Comparison of ENCODE assay signal across 10 cellular contexts in the genomic region with DNA sequence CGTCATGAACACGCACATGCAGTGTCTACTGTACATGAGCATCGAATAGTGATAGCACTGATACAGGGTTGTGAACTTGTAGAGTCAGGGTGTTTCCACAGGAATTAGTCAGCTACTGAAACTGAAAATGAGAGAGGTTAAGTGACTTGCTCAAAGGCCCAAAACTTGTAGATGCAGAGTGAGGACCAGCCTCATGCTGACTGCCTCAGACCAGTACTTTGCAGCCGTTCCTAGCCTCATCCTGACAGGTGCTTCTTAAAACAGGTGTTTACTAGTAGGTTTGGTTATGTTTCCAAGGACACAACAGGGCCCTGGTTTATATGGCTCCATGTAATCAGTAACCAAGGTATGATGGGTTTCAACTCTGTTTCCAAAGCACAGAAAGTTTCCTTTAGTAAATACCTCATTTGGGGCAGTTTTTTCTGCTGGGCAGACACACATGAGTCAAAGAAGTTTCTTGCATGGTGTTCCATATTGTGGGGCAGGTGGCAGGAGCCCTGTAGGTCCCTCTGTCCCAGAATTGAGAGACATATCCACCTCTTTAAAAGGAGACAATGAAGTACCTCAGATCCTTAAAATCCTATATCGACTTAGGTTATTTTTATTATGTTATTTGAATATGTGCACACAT. TPM values are rescaled to one million over a fixed set of nuclear protein-coding genes. Genes with fewer than 3 reads are reported as not detected.
A peak's percentile ranks its signal among the peaks of the same experiment; 100 is the strongest.
DNase-seq lines count a peak whose midpoint lies in the region; ATAC-seq and TF ChIP-seq lines count a peak whose summit lies in the region.
"Had no signal": no experiment of that assay in that cellular context is flagged by ENCODE, and none has a peak within 500 bp of the region (broad histone marks: within the 10 kb centered on the region; RNA-seq: fewer than 3 reads in every experiment).

No MANE protein-coding gene starts in this region.

- peak; percentile 42 for DNase-seq in GM10266 (ENCODE audit: extremely low spot score)
- DNase-seq in suprapubic skin (ENCODE audit: low spot score in 2 of 2) = no peak
- DNase-seq in posterior vena cava (ENCODE audit: low spot score) = no peak
- DNase-seq in immature natural killer cell = no peak
- DNase-seq in NCI-H446 treated with DMSO at 0.1 percent for 48 hours (lab: John Stamatoyannopoulos, UW) = no peak

- TF ChIP-seq EP300 in suprapubic skin (IDR thresholded peaks at IDR 0.05) = no peak

- H3K27me3 Mint-ChIP-seq in immature natural killer cell (ENCODE audit: low read depth in 3 of 3) = peaks cover 0 to 11% (median 3%) of the 10 kb centered on the region in 3 donors

- 75% methylated on average over 5 of the region's 5 CpGs for WGBS in suprapubic skin

- no peaks in the 10 kb centered on the region for H3K36me3 Mint-ChIP-seq in immature natural killer cell

- no peak for TF ChIP-seq POLR2A in suprapubic skin (IDR thresholded peaks at IDR 0.05)

- H3K4me1 ChIP-seq in suprapubic skin = peaks cover 3% of the 10 kb centered on the region

- H3K36me3 ChIP-seq in suprapubic skin = no peaks in the 10 kb centered on the region
- H3K36me3 ChIP-seq: neutrophil had no signal

- no peak overlapping the region for H3K4me3 Mint-ChIP-seq in immature natural killer cell
- H3K4me3 Mint-ChIP-seq: CD4-positive, CD25-positive, alpha-beta regulatory T cell had no signal

- no peak overlapping the region for H3K4me3 ChIP-seq in suprapubic skin

- ATAC-seq in GM19023 (IDR thresholded peaks at IDR 0.05; ENCODE audit: unreplicated experiment) = peak; percentile 95
- ATAC-seq in HG02759 (IDR thresholded peaks at IDR 0.05; ENCODE audit: unreplicated experiment) = peak; percentile 95
- ATAC-seq in HG03565 (IDR thresholded peaks at IDR 0.05; ENCODE audit: unreplicated experiment) = peak; percentile 98

- intact Hi-C loops in posterior vena cava (cut with DNase I) = no loop called here

- no peaks in the 10 kb centered on the region for H3K9me3 ChIP-seq in suprapubic skin
- H3K9me3 ChIP-seq: neutrophil had no signal

- no peaks in the 10 kb centered on the region for H3K4me1 Mint-ChIP-seq in immature natural killer cell
- H3K4me1 Mint-ChIP-seq: CD4-positive, CD25-positive, alpha-beta regulatory T cell had no signal

- H3K27me3 ChIP-seq in suprapubic skin = peaks cover 8% of the 10 kb centered on the region

- no peaks in the 10 kb centered on the region for H3K9me3 Mint-ChIP-seq in immature natural killer cell
- H3K9me3 Mint-ChIP-seq: CD4-positive, CD25-positive, alpha-beta regulatory T cell had no signal

- H3K27ac Mint-ChIP-seq in immature natural killer cell = no peak overlapping the region
- H3K27ac Mint-ChIP-seq: CD4-positive, CD25-positive, alpha-beta regulatory T cell had no signal

- no peak for TF ChIP-seq CTCF in GM10266 (IDR thresholded peaks at IDR 0.05; ENCODE audit: control insufficient read depth, insufficient read depth, low read depth, missing control alignments)
- no peak for TF ChIP-seq CTCF in suprapubic skin (IDR thresholded peaks at IDR 0.05)

- no peak overlapping the region for H3K27ac ChIP-seq in suprapubic skin
- H3K27ac ChIP-seq: neutrophil had no signal

RNA-seq across cellular contexts. Expression of a gene that starts 16.0 kb away (rescaled TPM):
- total RNA-seq in suprapubic skin (not detected), posterior vena cava (1 to 10 TPM in 1 of 2 donors, under 1 TPM in 1; 0.90 to 3.1 TPM)
- polyA plus RNA-seq in immature natural killer cell = under 1 TPM in 2 of 3 donors, not detected in 1; 0.26 to 0.40 TPM
